Comparison of ENCODE assay signal across 2 cellular contexts in genomic region chr3:184198509-184198908, GRCh38.
TF ChIP-seq lines count a peak whose summit lies in the region.

No MANE protein-coding gene starts in this region.

TF ChIP-seq in HCT116, 20 proteins besides CTCF, POLR2A, EP300 and RAD21:
- TF ChIP-seq ZNF274 (IDR thresholded peaks at IDR 0.05; ENCODE audit: low read depth, low read length) (no peak), YY1 (IDR thresholded peaks at IDR 0.05; ENCODE audit: extremely low read depth, insufficient replicate concordance, low read depth, low read length) (no peak), CBX3 (IDR thresholded peaks at IDR 0.05; ENCODE audit: low read depth) (no peak), SIN3A (IDR thresholded peaks at IDR 0.05; ENCODE audit: low read depth) (no peak), TCF7L2 (IDR thresholded peaks at IDR 0.05; ENCODE audit: borderline replicate concordance, extremely low read depth, insufficient read depth, insufficient read length) (no peak), JUND (IDR thresholded peaks at IDR 0.05) (no peak), SP1 (IDR thresholded peaks at IDR 0.05; ENCODE audit: low read depth) (no peak), EZH2phosphoT487 (IDR thresholded peaks at IDR 0.05; ENCODE audit: borderline replicate concordance) (no peak)
- TF ChIP-seq, protein P1, sequence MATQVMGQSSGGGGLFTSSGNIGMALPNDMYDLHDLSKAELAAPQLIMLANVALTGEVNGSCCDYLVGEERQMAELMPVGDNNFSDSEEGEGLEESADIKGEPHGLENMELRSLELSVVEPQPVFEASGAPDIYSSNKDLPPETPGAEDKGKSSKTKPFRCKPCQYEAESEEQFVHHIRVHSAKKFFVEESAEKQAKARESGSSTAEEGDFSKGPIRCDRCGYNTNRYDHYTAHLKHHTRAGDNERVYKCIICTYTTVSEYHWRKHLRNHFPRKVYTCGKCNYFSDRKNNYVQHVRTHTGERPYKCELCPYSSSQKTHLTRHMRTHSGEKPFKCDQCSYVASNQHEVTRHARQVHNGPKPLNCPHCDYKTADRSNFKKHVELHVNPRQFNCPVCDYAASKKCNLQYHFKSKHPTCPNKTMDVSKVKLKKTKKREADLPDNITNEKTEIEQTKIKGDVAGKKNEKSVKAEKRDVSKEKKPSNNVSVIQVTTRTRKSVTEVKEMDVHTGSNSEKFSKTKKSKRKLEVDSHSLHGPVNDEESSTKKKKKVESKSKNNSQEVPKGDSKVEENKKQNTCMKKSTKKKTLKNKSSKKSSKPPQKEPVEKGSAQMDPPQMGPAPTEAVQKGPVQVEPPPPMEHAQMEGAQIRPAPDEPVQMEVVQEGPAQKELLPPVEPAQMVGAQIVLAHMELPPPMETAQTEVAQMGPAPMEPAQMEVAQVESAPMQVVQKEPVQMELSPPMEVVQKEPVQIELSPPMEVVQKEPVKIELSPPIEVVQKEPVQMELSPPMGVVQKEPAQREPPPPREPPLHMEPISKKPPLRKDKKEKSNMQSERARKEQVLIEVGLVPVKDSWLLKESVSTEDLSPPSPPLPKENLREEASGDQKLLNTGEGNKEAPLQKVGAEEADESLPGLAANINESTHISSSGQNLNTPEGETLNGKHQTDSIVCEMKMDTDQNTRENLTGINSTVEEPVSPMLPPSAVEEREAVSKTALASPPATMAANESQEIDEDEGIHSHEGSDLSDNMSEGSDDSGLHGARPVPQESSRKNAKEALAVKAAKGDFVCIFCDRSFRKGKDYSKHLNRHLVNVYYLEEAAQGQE (IDR thresholded peaks at IDR 0.05; ENCODE audit: low read depth) = no peak
- TF ChIP-seq, protein P2, sequence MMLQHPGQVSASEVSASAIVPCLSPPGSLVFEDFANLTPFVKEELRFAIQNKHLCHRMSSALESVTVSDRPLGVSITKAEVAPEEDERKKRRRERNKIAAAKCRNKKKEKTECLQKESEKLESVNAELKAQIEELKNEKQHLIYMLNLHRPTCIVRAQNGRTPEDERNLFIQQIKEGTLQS (IDR thresholded peaks at IDR 0.05) = no peak

TF ChIP-seq in K562, 482 proteins besides CTCF, POLR2A, EP300 and RAD21:
- TF ChIP-seq CSDE1 (IDR thresholded peaks at IDR 0.05) (no peak), ILF3 (IDR thresholded peaks at IDR 0.05; ENCODE audit: borderline replicate concordance) (no peak), MLLT1 (IDR thresholded peaks at IDR 0.05) (no peak), MXD1 (CRISPR knock-in tag; IDR thresholded peaks at IDR 0.05; ENCODE audit: borderline replicate concordance, poor library complexity, severe bottlenecking) (no peak), BHLHE40 (IDR thresholded peaks at IDR 0.05; ENCODE audit: low read length) (no peak), EP400 (IDR thresholded peaks at IDR 0.05) (no peak), ZNF41 (CRISPR knock-in tag; conservative IDR thresholded peaks at IDR 0.05) (no peak), YBX1 (IDR thresholded peaks at IDR 0.05) (no peak), NCOA4 (IDR thresholded peaks at IDR 0.05; ENCODE audit: partially characterized antibody) (no peak), SMARCA5 (IDR thresholded peaks at IDR 0.05) (no peak), MCM3 (IDR thresholded peaks at IDR 0.05) (no peak), XRCC3 (IDR thresholded peaks at IDR 0.05) (no peak), MAFK (IDR thresholded peaks at IDR 0.05; ENCODE audit: low read length) (no peak), SRSF7 (optimal IDR thresholded peaks at IDR 0.05; ENCODE audit: low read depth, low read length) (no peak), AFF1 (IDR thresholded peaks at IDR 0.05; ENCODE audit: low read depth in 1 of 2, partially characterized antibody in 2 of 2) (no peak)
- TF ChIP-seq, protein P1 (CRISPR knock-in tag; IDR thresholded peaks at IDR 0.05; ENCODE audit: low read depth) = no peak
